In the genomic region with DNA sequence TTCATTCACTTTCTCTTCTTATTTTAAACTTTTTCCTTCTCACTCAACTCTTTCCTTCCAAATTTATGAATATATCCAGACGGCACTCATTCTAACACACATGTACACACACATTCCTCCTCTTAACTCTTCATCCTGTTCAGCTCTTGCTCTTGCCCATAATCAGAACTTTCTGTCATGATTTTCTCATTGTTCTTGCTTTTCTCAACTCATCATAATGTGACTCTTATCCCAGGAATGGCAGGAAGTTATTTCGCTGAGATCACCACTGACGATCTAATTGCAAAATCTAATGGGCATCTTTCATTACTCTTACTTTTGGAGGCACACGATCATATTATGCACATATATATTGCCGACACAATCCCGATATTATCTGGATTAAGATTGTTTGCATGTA, we compare ENCODE assay signal across 9 cellular contexts. TPM values are rescaled to one million over a fixed set of nuclear protein-coding genes. Genes with fewer than 3 reads are reported as not detected.
DNase-seq lines count a peak whose midpoint lies in the region; TF ChIP-seq lines count a peak whose summit lies in the region.
"Not testable (repeated sequence)": the region's sequence is repeated elsewhere in the genome, so short reads cannot be mapped to it uniquely, and the experiment has no call there.
"Had no signal": no experiment of that assay in that cellular context is flagged by ENCODE, and none has a peak within 500 bp of the region (broad histone marks: within the 10 kb centered on the region; RNA-seq: fewer than 3 reads in every experiment).

No MANE protein-coding gene starts in this region.

- in situ Hi-C loops in brain microvascular endothelial cell (cut with HindIII; ENCODE audit: low pct_ligation_motif_present, low sequenced_read_pairs), result not testable (repeated sequence)

- not testable (repeated sequence) for TF ChIP-seq CTCF in brain microvascular endothelial cell (IDR thresholded peaks at IDR 0.05; ENCODE audit: low read depth, low read length, missing control alignments); epithelial cell of esophagus (IDR thresholded peaks at IDR 0.05; ENCODE audit: insufficient read depth, low read depth, low read length, missing control alignments); fibroblast of pulmonary artery (IDR thresholded peaks at IDR 0.05; ENCODE audit: low read length, missing control alignments)

- peak; percentile 62 for DNase-seq in ELR (ENCODE audit: low read depth)
- DNase-seq in HS-5 (ENCODE audit: low read depth), result peak; percentile 42
- peak; percentile 29 for DNase-seq in RPMI7951 (ENCODE audit: low read depth)
- DNase-seq in brain microvascular endothelial cell, result peak; percentile 61
- peak; percentile 4 for DNase-seq in epithelial cell of esophagus (ENCODE audit: low read depth)
- peak; percentile 36 for DNase-seq in fibroblast of pulmonary artery (ENCODE audit: low read depth)
- DNase-seq in kidney tubule cell (ENCODE audit: low spot score), result peak; percentile 3

- H3K27me3 ChIP-seq in brain microvascular endothelial cell (replicated peaks), result not testable (repeated sequence)

- H3K4me3 ChIP-seq in brain microvascular endothelial cell (ENCODE audit: low read depth, low read length); epithelial cell of esophagus (ENCODE audit: low read length); fibroblast of pulmonary artery (replicated peaks; ENCODE audit: low read depth, low read length): not testable (repeated sequence)

- H3K27ac ChIP-seq in brain microvascular endothelial cell, result not testable (repeated sequence)

- not testable (repeated sequence) for H3K36me3 ChIP-seq in brain microvascular endothelial cell (replicated peaks)

RNA-seq across cellular contexts. Expression of gene RGPD2, which starts 33.8 kb away (rescaled TPM):
- total RNA-seq in RPMI7951 (2014; rRNA removed; shearing (Covaris generic)), result 1.8 and 3.4 TPM in 2 replicates
- total RNA-seq: Calu3, G401 had no signal

Comparison
In these comparisons a context has a peak if more than half of its experiments do, and no peak if none do; other contexts are left out.
1. DNase-seq: peak in every context shown above with its lines; median percentile 62 in ELR; 61 in brain microvascular endothelial cell; 42 in HS-5; 36 in fibroblast of pulmonary artery; 29 in RPMI7951; 4 in epithelial cell of esophagus; 3 in kidney tubule cell.